In genomic region chr15:69730281-69731235, GRCh38 we compare ENCODE assay signal across 1 cellular context.
TF ChIP-seq lines count a peak whose summit lies in the region.

No MANE protein-coding gene starts in this region.

TF ChIP-seq in HepG2, 621 proteins besides CTCF, POLR2A, EP300 and RAD21 (continued from another document):
- TF ChIP-seq, protein P1, sequence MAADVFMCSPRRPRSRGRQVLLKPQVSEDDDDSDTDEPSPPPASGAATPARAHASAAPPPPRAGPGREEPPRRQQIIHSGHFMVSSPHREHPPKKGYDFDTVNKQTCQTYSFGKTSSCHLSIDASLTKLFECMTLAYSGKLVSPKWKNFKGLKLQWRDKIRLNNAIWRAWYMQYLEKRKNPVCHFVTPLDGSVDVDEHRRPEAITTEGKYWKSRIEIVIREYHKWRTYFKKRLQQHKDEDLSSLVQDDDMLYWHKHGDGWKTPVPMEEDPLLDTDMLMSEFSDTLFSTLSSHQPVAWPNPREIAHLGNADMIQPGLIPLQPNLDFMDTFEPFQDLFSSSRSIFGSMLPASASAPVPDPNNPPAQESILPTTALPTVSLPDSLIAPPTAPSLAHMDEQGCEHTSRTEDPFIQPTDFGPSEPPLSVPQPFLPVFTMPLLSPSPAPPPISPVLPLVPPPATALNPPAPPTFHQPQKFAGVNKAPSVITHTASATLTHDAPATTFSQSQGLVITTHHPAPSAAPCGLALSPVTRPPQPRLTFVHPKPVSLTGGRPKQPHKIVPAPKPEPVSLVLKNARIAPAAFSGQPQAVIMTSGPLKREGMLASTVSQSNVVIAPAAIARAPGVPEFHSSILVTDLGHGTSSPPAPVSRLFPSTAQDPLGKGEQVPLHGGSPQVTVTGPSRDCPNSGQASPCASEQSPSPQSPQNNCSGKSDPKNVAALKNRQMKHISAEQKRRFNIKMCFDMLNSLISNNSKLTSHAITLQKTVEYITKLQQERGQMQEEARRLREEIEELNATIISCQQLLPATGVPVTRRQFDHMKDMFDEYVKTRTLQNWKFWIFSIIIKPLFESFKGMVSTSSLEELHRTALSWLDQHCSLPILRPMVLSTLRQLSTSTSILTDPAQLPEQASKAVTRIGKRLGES (CRISPR knock-in tag; IDR thresholded peaks at IDR 0.05; ENCODE audit: borderline replicate concordance), result no peak
- TF ChIP-seq FOSL2 (CRISPR knock-in tag; IDR thresholded peaks at IDR 0.05) (no peak), SOX6 (IDR thresholded peaks at IDR 0.05) (no peak), SOX6 (CRISPR knock-in tag; IDR thresholded peaks at IDR 0.05) (no peak), ZNF343 (CRISPR knock-in tag; IDR thresholded peaks at IDR 0.05) (no peak), SETDB1 (CRISPR knock-in tag; IDR thresholded peaks at IDR 0.05; ENCODE audit: borderline replicate concordance) (no peak), SPEN (CRISPR knock-in tag; IDR thresholded peaks at IDR 0.05; ENCODE audit: low read depth) (no peak), TRIM24 (CRISPR knock-in tag; IDR thresholded peaks at IDR 0.05) (no peak), ISL2 (CRISPR knock-in tag; IDR thresholded peaks at IDR 0.05) (no peak), HOMEZ (CRISPR knock-in tag; IDR thresholded peaks at IDR 0.05; ENCODE audit: low read depth) (no peak), ZFP36 (IDR thresholded peaks at IDR 0.05; ENCODE audit: borderline replicate concordance, low read depth, low read length, partially characterized antibody) (no peak), ZNF816 (CRISPR knock-in tag; IDR thresholded peaks at IDR 0.05; ENCODE audit: borderline replicate concordance) (no peak), ARHGAP35 (CRISPR knock-in tag; IDR thresholded peaks at IDR 0.05; ENCODE audit: borderline replicate concordance) (no peak)
